9 cellular contexts compared by ENCODE assay signal in the genomic region with DNA sequence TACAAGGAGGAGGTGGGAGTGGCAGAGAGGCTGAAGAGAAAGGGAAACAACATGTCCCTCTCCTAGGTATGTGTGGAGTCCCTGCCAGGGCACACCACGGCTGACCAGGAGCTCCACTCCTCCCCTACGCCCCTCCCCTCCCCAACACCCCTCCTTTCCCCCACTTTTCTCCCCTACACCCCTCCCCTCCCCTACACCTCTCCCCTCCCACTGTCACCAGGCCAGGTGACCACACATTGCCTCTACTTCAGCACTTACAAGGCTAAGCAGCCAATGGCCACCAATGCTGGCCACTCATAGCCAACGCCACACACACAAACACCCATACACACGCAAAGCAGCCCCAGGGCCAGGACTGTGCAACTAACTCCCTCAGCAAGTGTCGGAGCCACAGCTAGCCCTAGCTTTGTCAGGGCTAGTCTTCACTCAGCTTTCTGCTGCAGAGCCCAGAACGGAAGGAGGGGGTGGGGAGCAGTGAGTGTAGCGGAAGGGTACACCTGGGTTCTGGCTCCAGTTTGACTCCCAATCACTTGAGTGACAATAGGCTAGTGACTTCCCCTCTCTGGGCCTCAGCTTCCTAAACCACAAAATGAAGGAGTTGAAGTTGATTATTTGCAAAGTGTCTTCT. TPM values are rescaled to one million over a fixed set of nuclear protein-coding genes. Genes with fewer than 3 reads are reported as not detected.
A peak's percentile ranks its signal among the peaks of the same experiment; 100 is the strongest.
DNase-seq lines count a peak whose midpoint lies in the region; ATAC-seq, FAIRE-seq and TF ChIP-seq lines count a peak whose summit lies in the region.
"Had no signal": no experiment of that assay in that cellular context is flagged by ENCODE, and none has a peak within 500 bp of the region (broad histone marks: within the 10 kb centered on the region; RNA-seq: fewer than 3 reads in every experiment).

No MANE protein-coding gene starts in this region.

- no peak overlapping the region for H3K4me3 ChIP-seq in kidney (ENCODE audit: low read length in 2 of 2)
- H3K4me3 ChIP-seq: SJSA1 had no signal

- H3K27ac Mint-ChIP-seq in effector memory CD8-positive, alpha-beta T cell, result no peak overlapping the region
- no peak overlapping the region for H3K27ac Mint-ChIP-seq in glutamatergic neuron (ENCODE audit: unreplicated experiment)

- peaks cover 0 to 7% of the 10 kb centered on the region in 2 donors for H3K27me3 Mint-ChIP-seq in effector memory CD8-positive, alpha-beta T cell
- H3K27me3 Mint-ChIP-seq in glutamatergic neuron (ENCODE audit: unreplicated experiment), result peaks cover 4% of the 10 kb centered on the region

- peak; percentile 45 for ATAC-seq in GM18909 (IDR thresholded peaks at IDR 0.05; ENCODE audit: poor library complexity, unreplicated experiment)
- peak; percentile 46 for ATAC-seq in effector memory CD8-positive, alpha-beta T cell (replicated peaks)

- H3K9me3 ChIP-seq in kidney (ENCODE audit: control insufficient read depth in 1 of 2, low read length in 2 of 2), result no peaks in the 10 kb centered on the region
- H3K9me3 ChIP-seq: SJSA1 had no signal

- H3K4me1 ChIP-seq in kidney (ENCODE audit: control insufficient read depth in 1 of 2, insufficient read depth in 1 of 2, low read depth in 1 of 2, low read length in 2 of 2), result peaks cover 0 to 10% of the 10 kb centered on the region in 2 donors

- no peaks in the 10 kb centered on the region for H3K36me3 ChIP-seq in kidney (ENCODE audit: control insufficient read depth in 1 of 2, insufficient read depth in 2 of 2, low read length in 2 of 2)

- no peak for FAIRE-seq in kidney (lab: Jason Lieb, UNC)

- peak; percentile 61 for DNase-seq in activated CD4-positive, CD25-positive, alpha-beta regulatory T cell treated with anti-CD3 and anti-CD28 coated beads, Interleukin-2, amount 50 U/mL, for 72 hours
- DNase-seq in effector memory CD8-positive, alpha-beta T cell, result no peak
- DNase-seq in stimulated activated CD4-positive, alpha-beta T cell treated with anti-CD3 and anti-CD28 coated beads, Interleukin-4, amount 100 ng/mL, for 24 hours, result peak; percentile 63
- DNase-seq in kidney (no peak), T1000 (lab: John Stamatoyannopoulos, UW) (no peak), glutamatergic neuron (no peak)
- no peak for DNase-seq in effector CD8-positive, alpha-beta T cell (lab: John Stamatoyannopoulos, UW)

- TF ChIP-seq CTCF in kidney (IDR thresholded peaks at IDR 0.05; ENCODE audit: borderline replicate concordance, extremely low read depth, insufficient read depth) (no peak), glutamatergic neuron (IDR thresholded peaks at IDR 0.05; ENCODE audit: partially characterized antibody, unreplicated experiment) (no peak)

- H3K9ac ChIP-seq in kidney (ENCODE audit: low read length in 2 of 2), result no peak overlapping the region

- H3K9me3 Mint-ChIP-seq in effector memory CD8-positive, alpha-beta T cell, result no peaks in the 10 kb centered on the region
- peaks cover 1% of the 10 kb centered on the region for H3K9me3 Mint-ChIP-seq in glutamatergic neuron (ENCODE audit: unreplicated experiment)

- H3K4me3 Mint-ChIP-seq in effector memory CD8-positive, alpha-beta T cell, result peak overlapping the region in 1 of 2 donors; percentile 58
- no peak overlapping the region for H3K4me3 Mint-ChIP-seq in glutamatergic neuron (ENCODE audit: unreplicated experiment)

- no peak overlapping the region for H3K27ac ChIP-seq in kidney (ENCODE audit: low read depth in 2 of 2, low read length in 2 of 2)
- H3K27ac ChIP-seq: SJSA1 had no signal

- H3K4me1 Mint-ChIP-seq in effector memory CD8-positive, alpha-beta T cell (ENCODE audit: low read depth in 2 of 2), result peaks cover 4 to 5% of the 10 kb centered on the region in 2 donors
- H3K4me1 Mint-ChIP-seq in glutamatergic neuron (ENCODE audit: low read depth, unreplicated experiment), result no peaks in the 10 kb centered on the region

- intact Hi-C loops in kidney (cut with DNase I), result no loop called here

- no peaks in the 10 kb centered on the region for H3K36me3 Mint-ChIP-seq in effector memory CD8-positive, alpha-beta T cell (ENCODE audit: insufficient read depth)
- no peaks in the 10 kb centered on the region for H3K36me3 Mint-ChIP-seq in glutamatergic neuron (ENCODE audit: unreplicated experiment)

RNA-seq across cellular contexts. Expression of a gene that starts 8.2 kb away (rescaled TPM):
- total RNA-seq in kidney (204 TPM), glutamatergic neuron (ENCODE audit: unreplicated experiment) (0.32 TPM)
- polyA plus RNA-seq in kidney (ENCODE audit: insufficient read depth, low read depth, low replicate concordance), result 67.1 TPM

RNA-seq across cellular contexts. Expression of a gene that starts 26.7 kb away (rescaled TPM):
- total RNA-seq in kidney (327 TPM), glutamatergic neuron (ENCODE audit: unreplicated experiment) (68.0 TPM)
- 55.6 TPM for polyA plus RNA-seq in kidney (ENCODE audit: insufficient read depth, low read depth, low replicate concordance)

RNA-seq across cellular contexts. Expression of a gene that starts 43.8 kb away (rescaled TPM):
- total RNA-seq in kidney (110 TPM), glutamatergic neuron (ENCODE audit: unreplicated experiment) (253 TPM)
- polyA plus RNA-seq in kidney (ENCODE audit: insufficient read depth, low read depth, low replicate concordance), result 108 TPM

Comparison
In these comparisons a context has a peak if more than half of its experiments do, and no peak if none do; other contexts are left out.
1. DNase-seq: peak in activated CD4-positive, CD25-positive, alpha-beta regulatory T cell treated with anti-CD3 and anti-CD28 coated beads, Interleukin-2, amount 50 U/mL, for 72 hours (single experiment) and stimulated activated CD4-positive, alpha-beta T cell treated with anti-CD3 and anti-CD28 coated beads, Interleukin-4, amount 100 ng/mL, for 24 hours (single experiment); none in effector memory CD8-positive, alpha-beta T cell (0 of 3), kidney (single experiment), effector CD8-positive, alpha-beta T cell (single experiment), T1000 (single experiment) and glutamatergic neuron (single experiment).
2. RNA of a gene that starts 8.2 kb away (total RNA-seq): 204 TPM in kidney (single experiment); 0.32 TPM in glutamatergic neuron (single experiment); every median in the first group is over 100 times any median in the second.